ENCODE assay signal across 8 cellular contexts in genomic region chr7:65980478-65981250, GRCh38. TPM values are rescaled to one million over a fixed set of nuclear protein-coding genes. Genes with fewer than 3 reads are reported as not detected.
DNase-seq lines count a peak whose midpoint lies in the region; ATAC-seq and TF ChIP-seq lines count a peak whose summit lies in the region.

No MANE protein-coding gene starts in this region.

- H3K27ac Mint-ChIP-seq in GM23338: no peak overlapping the region
- H3K27ac Mint-ChIP-seq in osteocyte (ENCODE audit: unreplicated experiment): peak overlapping the region; percentile 34

- peak overlapping the region; percentile 87 for H3K4me2 ChIP-seq in GM23338

- H3K4me1 ChIP-seq in GM23338 (ENCODE audit: insufficient read depth): no peaks in the 10 kb centered on the region

- no peaks in the 10 kb centered on the region for H3K9me3 Mint-ChIP-seq in GM23338
- H3K9me3 Mint-ChIP-seq in osteocyte (ENCODE audit: unreplicated experiment): no peaks in the 10 kb centered on the region

- no peaks in the 10 kb centered on the region for H3K9me2 ChIP-seq in GM23338 (ENCODE audit: insufficient read depth)

- peak overlapping the region; percentile 74 for H3K4me3 Mint-ChIP-seq in GM23338
- peak overlapping the region; percentile 74 for H3K4me3 Mint-ChIP-seq in osteocyte (ENCODE audit: unreplicated experiment)

- peaks cover 10% of the 10 kb centered on the region for H3K27me3 Mint-ChIP-seq in GM23338 (ENCODE audit: insufficient read depth, low read depth, poor library complexity)
- H3K27me3 Mint-ChIP-seq in osteocyte (ENCODE audit: unreplicated experiment): no peaks in the 10 kb centered on the region

- peaks cover 3% of the 10 kb centered on the region; the same call in 1 of the 2 replicates for H4K20me1 ChIP-seq in GM23338 (replicated peaks; ENCODE audit: insufficient read depth)

- peaks cover 17% of the 10 kb centered on the region for H3K79me2 ChIP-seq in GM23338 (replicated peaks; ENCODE audit: insufficient read depth)

- peaks cover 18% of the 10 kb centered on the region for H3K36me3 Mint-ChIP-seq in GM23338 (ENCODE audit: low read depth)
- H3K36me3 Mint-ChIP-seq in osteocyte (ENCODE audit: unreplicated experiment): no peaks in the 10 kb centered on the region

- peak overlapping the region; percentile 93 for H3K4me3 ChIP-seq in GM12864 (ENCODE audit: low read depth, low read length)
- peak overlapping the region; percentile 89 for H3K4me3 ChIP-seq in GM23338
- H3K4me3 ChIP-seq in MG63: peak overlapping the region; percentile 74
- peak overlapping the region; percentile 81 for H3K4me3 ChIP-seq in fibroblast of the aortic adventitia (ENCODE audit: low read depth, low read length)

- H3K9me3 ChIP-seq in MG63: no peaks in the 10 kb centered on the region

- no peak for TF ChIP-seq CTCF in GM12864 (IDR thresholded peaks at IDR 0.05; ENCODE audit: low read depth, low read length, missing control alignments)
- no peak for TF ChIP-seq CTCF in GM23338 (conservative IDR thresholded peaks at IDR 0.05; ENCODE audit: low read depth in 2 of 2)
- TF ChIP-seq CTCF in fibroblast of the aortic adventitia (IDR thresholded peaks at IDR 0.05; ENCODE audit: insufficient read depth, low read length): no peak
- no peak for TF ChIP-seq CTCF in osteocyte (IDR thresholded peaks at IDR 0.05)

- H3K27me3 ChIP-seq in GM23338 (ENCODE audit: insufficient read depth) (no peaks in the 10 kb centered on the region), MG63 (no peaks in the 10 kb centered on the region)

- no peak overlapping the region for H3K27ac ChIP-seq in GM23338 (ENCODE audit: low read depth)

- H2AFZ ChIP-seq in GM23338: no peak overlapping the region

- DNase-seq in GM12864 (ENCODE audit: low read depth) (peak; percentile 68), GM23338 (ENCODE audit: low spot score) (peak; percentile 9), MG63 (peak; percentile 10), fibroblast of the aortic adventitia (ENCODE audit: low read depth) (no peak), osteocyte (ENCODE audit: extremely low spot score, unreplicated experiment) (no peak), cortex of kidney (lab: John Stamatoyannopoulos, UW) (no peak), NCI-H2171 (lab: John Stamatoyannopoulos, UW) (no peak)
- DNase-seq in activated CD8-positive, alpha-beta memory T cell treated with anti-CD3 and anti-CD28 coated beads for 24 hours: peak; percentile 74

- ATAC-seq in GM23338: no peak

- H3K4me1 Mint-ChIP-seq in GM23338 (no peaks in the 10 kb centered on the region; the same call in 2 of the 3 replicates), osteocyte (ENCODE audit: unreplicated experiment) (peaks cover 12% of the 10 kb centered on the region)

- no peaks in the 10 kb centered on the region for H3F3A ChIP-seq in GM23338 (replicated peaks; ENCODE audit: low read depth)

- 0 out of 2 replicates have a peak, but pooled peaks cover 3% of the 10 kb centered on the region for H3K36me3 ChIP-seq in GM23338 (ENCODE audit: insufficient read depth)
- H3K36me3 ChIP-seq in MG63: no peaks in the 10 kb centered on the region

TF ChIP-seq in GM23338, 12 proteins besides CTCF, POLR2A, EP300 and RAD21:
- TF ChIP-seq ZNF114 (CRISPR knock-in tag; IDR thresholded peaks at IDR 0.05) (no peak), ZNF462 (CRISPR knock-in tag; IDR thresholded peaks at IDR 0.05) (no peak), POLR2AphosphoS5 (IDR thresholded peaks at IDR 0.05; ENCODE audit: low read depth) (no peak), STAT1 (IDR thresholded peaks at IDR 0.05; ENCODE audit: unreplicated experiment) (no peak), NANOG (IDR thresholded peaks at IDR 0.05; ENCODE audit: borderline replicate concordance) (no peak), EZH2phosphoT487 (IDR thresholded peaks at IDR 0.05; ENCODE audit: unreplicated experiment) (no peak), ETS1 (IDR thresholded peaks at IDR 0.05) (no peak), CREB1 (CRISPR knock-in tag; IDR thresholded peaks at IDR 0.05; ENCODE audit: low read depth) (no peak), ZNF331 (CRISPR knock-in tag; IDR thresholded peaks at IDR 0.05; ENCODE audit: low read depth) (no peak), JUNB (IDR thresholded peaks at IDR 0.05; ENCODE audit: unreplicated experiment) (no peak)

RNA-seq across cellular contexts. Expression of gene GUSB, which starts 1.3 kb away (rescaled TPM):
- 40.9 and 47.0 TPM in 2 replicates for total RNA-seq in GM23338 (2014; rRNA removed; shearing (Covaris generic))
- 33.6 and 37.4 TPM in 2 replicates for polyA plus RNA-seq in GM23338 (2016; fragmentation: Nextera tagmentation; extraction: Ambion mirVana)
- total RNA-seq in MG63 (2014; rRNA removed; shearing (Covaris generic); ENCODE audit: low replicate concordance): 27.0 and 29.2 TPM in 2 replicates
- total RNA-seq in fibroblast of the aortic adventitia (ENCODE audit: low replicate concordance) (22.3 and 25.9 TPM in 2 replicates), osteocyte (48.2 and 55.5 TPM in 2 replicates)

Comparison
In these comparisons a context has a peak if more than half of its experiments do, and no peak if none do; other contexts are left out.
1. DNase-seq: peak in GM12864 (single experiment), GM23338 (single experiment), MG63 (single experiment) and activated CD8-positive, alpha-beta memory T cell treated with anti-CD3 and anti-CD28 coated beads for 24 hours (single experiment); none in fibroblast of the aortic adventitia (single experiment), osteocyte (single experiment), cortex of kidney (single experiment) and NCI-H2171 (single experiment).
2. Peak in every context shown above with its lines, with median percentiles within 50 percentile points of each other: H3K4me3 ChIP-seq.